In genomic region chr1:33346921-33347649, GRCh38 we compare ENCODE assay signal across 8 cellular contexts. TPM values are rescaled to one million over a fixed set of nuclear protein-coding genes. Genes with fewer than 3 reads are reported as not detected.
DNase-seq lines count a peak whose midpoint lies in the region; ATAC-seq, FAIRE-seq and TF ChIP-seq lines count a peak whose summit lies in the region.

No MANE protein-coding gene starts in this region.

- H3K4me1 ChIP-seq in DOHH2 (ENCODE audit: control insufficient read depth, low read length) (peaks cover 77% of the 10 kb centered on the region), breast epithelium (peaks cover 0 to 38% of the 10 kb centered on the region in 2 donors), HepG2 (ENCODE audit: insufficient read depth, low read length) (peaks cover 82% of the 10 kb centered on the region), suprapubic skin (peaks cover 78% of the 10 kb centered on the region)

- peaks cover 2% of the 10 kb centered on the region; the same call in 1 of the 2 replicates for H3F3A ChIP-seq in DOHH2 (ENCODE audit: control insufficient read depth, insufficient read depth)

- in situ Hi-C loops in HepG2 (cut with HindIII; ENCODE audit: extremely low pct_ligation_motif_present, low pct_unique_long_range_greater_than_20kb), result no loop called here

- H3K36me3 ChIP-seq in DOHH2 (ENCODE audit: control insufficient read depth, low read length), result peaks cover 50% of the 10 kb centered on the region
- no peaks in the 10 kb centered on the region for H3K36me3 ChIP-seq in breast epithelium
- H3K36me3 ChIP-seq in HepG2 (replicated peaks in 1 of 2; ENCODE audit: control insufficient read depth in 1 of 2, insufficient read depth in 2 of 2, low read length in 2 of 2), result peaks cover 2 to 18% of the 10 kb centered on the region in 2 experiments; a peak in 2 of 5 replicates
- no peaks in the 10 kb centered on the region for H3K36me3 ChIP-seq in suprapubic skin

- no peak overlapping the region for H3K27ac ChIP-seq in DOHH2 (ENCODE audit: low read depth, low read length)
- H3K27ac ChIP-seq in breast epithelium, result peak overlapping the region; percentile 98 to 100
- H3K27ac ChIP-seq in HepG2 (ENCODE audit: extremely low read length, insufficient read depth, low read length), result peak overlapping the region; percentile 92
- peak overlapping the region; percentile 94 for H3K27ac ChIP-seq in suprapubic skin

- intact Hi-C loops in breast epithelium (cut with DNase I; ENCODE audit: low total_unique reads) (no loop called here), HepG2 (cut with micrococcal nuclease; ENCODE audit: unreplicated experiment) (loop anchor here (1.0 kb wide), 1 partner anchor 220 kb away; no protein-coding TSS in a partner anchor)

- H3K9me3 ChIP-seq in DOHH2 (ENCODE audit: control insufficient read depth, insufficient read depth, low read length) (no peaks in the 10 kb centered on the region), breast epithelium (no peaks in the 10 kb centered on the region), HepG2 (ENCODE audit: low read length) (no peaks in the 10 kb centered on the region), suprapubic skin (no peaks in the 10 kb centered on the region)

- 2% methylated on average over 2 of the region's 2 CpGs for WGBS in HepG2 (ENCODE audit: low lambda C conversion rate)
- 15% methylated on average over 2 of the region's 2 CpGs for WGBS in suprapubic skin

- TF ChIP-seq POLR2A in breast epithelium (IDR thresholded peaks at IDR 0.05) (peak; percentile 53), HepG2 (IDR thresholded peaks at IDR 0.05; ENCODE audit: insufficient read depth in 1 of 2, low read depth in 2 of 2, low read length in 2 of 2) (peak; percentile 56 to 65; a peak in 3 of 4 replicates), suprapubic skin (IDR thresholded peaks at IDR 0.05) (no peak)

- TF ChIP-seq RAD21 in HepG2 (CRISPR knock-in tag; IDR thresholded peaks at IDR 0.05), result no peak

- H4K20me1 ChIP-seq in DOHH2 (ENCODE audit: control insufficient read depth, insufficient read depth, low read depth, low read length) (peaks cover 11% of the 10 kb centered on the region), HepG2 (ENCODE audit: insufficient read depth, low read length) (peaks cover 3% of the 10 kb centered on the region; the same call in 1 of the 2 replicates)

- no peaks in the 10 kb centered on the region for H3K27me3 ChIP-seq in DOHH2 (ENCODE audit: control insufficient read depth, low read length)
- H3K27me3 ChIP-seq in breast epithelium, result no peaks in the 10 kb centered on the region
- no peaks in the 10 kb centered on the region; a peak in 1 of 5 replicates for H3K27me3 ChIP-seq in HepG2 (ENCODE audit: control insufficient read depth in 1 of 2, insufficient read depth in 2 of 2, low read length in 2 of 2)
- no peaks in the 10 kb centered on the region for H3K27me3 ChIP-seq in suprapubic skin

- H3K4me3 ChIP-seq in DOHH2 (ENCODE audit: low read length) (peak overlapping the region; percentile 89), breast epithelium (peak overlapping the region; percentile 94 to 100 (median 97)), HepG2 (replicated peaks in 1 of 3; ENCODE audit: insufficient read depth in 1 of 3, low read depth in 2 of 3, low read length in 3 of 3) (peak overlapping the region; percentile 82 to 94 (median 88)), suprapubic skin (peak overlapping the region; percentile 79)

- no peaks in the 10 kb centered on the region for H3K9me2 ChIP-seq in DOHH2 (replicated peaks; ENCODE audit: control insufficient read depth, low read length)

- POLR2A ChIA-PET in HepG2 (lab: Yijun Ruan, JAX), result interaction anchor here (0.9 to 2.7 kb wide), 11 partner anchors 8 to 165 kb away, joined by 3 to 16 read pairs (median 5); partner anchors contain the start of genes A3GALT2 and TRIM62

- TF ChIP-seq CTCF in DOHH2 (IDR thresholded peaks at IDR 0.05; ENCODE audit: low read depth, low read length, poor library complexity, severe bottlenecking) (no peak), breast epithelium (IDR thresholded peaks at IDR 0.05) (no peak), HepG2 (CRISPR knock-in tag; IDR thresholded peaks at IDR 0.05) (no peak), suprapubic skin (IDR thresholded peaks at IDR 0.05) (no peak)

- H3K4me2 ChIP-seq in DOHH2 (ENCODE audit: low read length) (peak overlapping the region; percentile 87), HepG2 (ENCODE audit: low read depth, low read length) (peak overlapping the region; percentile 88)

- H3K79me2 ChIP-seq in DOHH2 (ENCODE audit: control insufficient read depth, low read length) (peaks cover 72% of the 10 kb centered on the region), HepG2 (ENCODE audit: insufficient read depth, low read length) (peaks cover 69% of the 10 kb centered on the region)

- DNase-seq in NCI-H2196 (lab: John Stamatoyannopoulos, UW; ENCODE audit: unreplicated experiment) (peak; percentile 24), breast epithelium (ENCODE audit: low spot score in 2 of 2) (no peak), HepG2 (ENCODE audit: low spot score) (peak; percentile 94), suprapubic skin (ENCODE audit: low spot score in 2 of 2) (no peak), retina (no peak)

- ATAC-seq in HepG2 (peak; percentile 73), HG02571 (IDR thresholded peaks at IDR 0.05; ENCODE audit: unreplicated experiment) (no peak), GM18517 (IDR thresholded peaks at IDR 0.05; ENCODE audit: unreplicated experiment) (no peak)

- no peak overlapping the region for H2AFZ ChIP-seq in HepG2 (ENCODE audit: low read length)

- FAIRE-seq in HepG2 (lab: Jason Lieb, UNC), result peak; percentile 88

- peak overlapping the region; percentile 81 for H3K9ac ChIP-seq in HepG2 (ENCODE audit: insufficient read depth, low read depth, low read length)

- peak in 1 of 2 experiments; percentile 65; a peak in 2 of 4 replicates for TF ChIP-seq EP300 in HepG2 (IDR thresholded peaks at IDR 0.05; ENCODE audit: low read depth in 2 of 2, low read length in 2 of 2)
- peak; percentile 66; the same call in 1 of the 2 replicates for TF ChIP-seq EP300 in HepG2 (CRISPR knock-in tag; IDR thresholded peaks at IDR 0.05; ENCODE audit: borderline replicate concordance)
- no peak for TF ChIP-seq EP300 in suprapubic skin (IDR thresholded peaks at IDR 0.05)

- no TSS peak for BruUV-seq in HepG2 (replicated peaks; lab: Mats Ljungman, UMichigan)

- CTCF ChIA-PET in HepG2 (lab: Yijun Ruan, JAX; ENCODE audit: low intra/inter-chr PET ratio, low total read pairs), result no interaction called here

TF ChIP-seq in HepG2, 621 proteins besides CTCF, POLR2A, EP300 and RAD21 (continues in another document):
- no peak for TF ChIP-seq PCBP2 (optimal IDR thresholded peaks at IDR 0.05; ENCODE audit: low read depth, low read length, poor library complexity, severe bottlenecking)
- TF ChIP-seq KDM4B (CRISPR knock-in tag; IDR thresholded peaks at IDR 0.05), result no peak
- no peak for TF ChIP-seq RFXANK (CRISPR knock-in tag; IDR thresholded peaks at IDR 0.05)

RNA-seq across cellular contexts. Expression of gene A3GALT2, which starts 26.2 kb away (rescaled TPM):
- total RNA-seq in breast epithelium (not detected), HepG2 (2016; rRNA removed; fragmentation: Illumina TruSeq; extraction: Trizol) (not detected in 2 replicates), suprapubic skin (not detected)
- not detected in 2 replicates for total RNA-seq in HepG2 (2016; cell fraction: cytosol; rRNA removed; fragmentation: Illumina TruSeq; extraction: Trizol; ENCODE audit: low read depth)
- total RNA-seq in HepG2 (2016; cell fraction: insoluble cytoplasmic fraction; rRNA removed; fragmentation: Illumina TruSeq; extraction: Trizol), result not detected in 2 replicates
- total RNA-seq in HepG2 (2016; cell fraction: membrane; rRNA removed; fragmentation: Illumina TruSeq; extraction: Trizol), result not detected in 2 replicates
- not detected in 2 replicates for total RNA-seq in HepG2 (2016; cell fraction: nucleus; rRNA removed; fragmentation: Illumina TruSeq; extraction: Trizol)
- polyA plus RNA-seq in HepG2 (2011; rRNA removed), result not detected in 2 replicates
- not detected in 2 replicates for polyA plus RNA-seq in HepG2 (2011; cell fraction: cytosol; rRNA removed)
- not detected in 2 replicates for polyA plus RNA-seq in HepG2 (2011; cell fraction: nucleus; rRNA removed)
- not detected in 2 replicates for polyA plus RNA-seq in HepG2 (2012)
- polyA plus RNA-seq in HepG2 (2016; cell fraction: cytosol; fragmentation: Illumina TruSeq; extraction: Trizol; ENCODE audit: low read depth), result not detected in 2 replicates
- not detected in 2 replicates for polyA plus RNA-seq in HepG2 (2016; cell fraction: insoluble cytoplasmic fraction; fragmentation: Illumina TruSeq; extraction: Trizol; ENCODE audit: low read depth)
- polyA plus RNA-seq in HepG2 (2016; cell fraction: membrane; fragmentation: Illumina TruSeq; extraction: Trizol; ENCODE audit: low read depth), result not detected in 2 replicates
- polyA plus RNA-seq in HepG2 (2016; cell fraction: nucleus; fragmentation: Illumina TruSeq; extraction: Trizol; ENCODE audit: insufficient read depth, low read depth), result not detected in 2 replicates
- polyA minus RNA-seq in HepG2 (2011; rRNA and poly(A)+ RNA removed; ENCODE audit: low replicate concordance), result not detected in 2 replicates
- not detected in 2 replicates for polyA minus RNA-seq in HepG2 (2011; cell fraction: cytosol; rRNA and poly(A)+ RNA removed)
- not detected in 2 replicates for polyA minus RNA-seq in HepG2 (2011; cell fraction: nucleus; rRNA and poly(A)+ RNA removed)

Comparison
In these comparisons a context has a peak if more than half of its experiments do, and no peak if none do; other contexts are left out.
1. DNase-seq: peak in NCI-H2196 (single experiment) and HepG2 (single experiment); none in breast epithelium (0 of 2), suprapubic skin (0 of 2) and retina (single experiment).
2. POLR2A ChIP-seq: peak in breast epithelium (single experiment) and HepG2 (2 of 2); none in suprapubic skin (0 of 2).
3. Peak in every context shown above with its lines, with median percentiles within 50 percentile points of each other: H3K4me3 ChIP-seq.